Comparison of ENCODE assay signal across 30 cellular contexts in genomic region chr5:132530946-132531345, GRCh38. TPM values are rescaled to one million over a fixed set of nuclear protein-coding genes. Genes with fewer than 3 reads are reported as not detected.
"Had no signal": no experiment of that assay in that cellular context is flagged by ENCODE, and none has a peak within 500 bp of the region (broad histone marks: within the 10 kb centered on the region; RNA-seq: fewer than 3 reads in every experiment).

No MANE protein-coding gene starts in this region.

- H3K9me3 Mint-ChIP-seq: activated B cell treated with CpG ODN at 0.5 μM for 24 hours; activated CD4-positive, alpha-beta memory T cell treated with anti-CD3 and anti-CD28 coated beads, Interleukin-2, amount 10 ng/mL, durations not matched to agents 7 days and 5 days; activated naive CD4-positive, alpha-beta T cell treated with anti-CD3 and anti-CD28 coated beads, Interleukin-2, amount 10 ng/mL, durations not matched to agents 7 days and 5 days; activated naive CD4-positive, alpha-beta T cell treated with anti-CD3 and anti-CD28 coated beads, Interleukin-2, amount 50 U/mL, for 72 hours; effector memory CD8-positive, alpha-beta T cell; T-cell had no signal

- H3K27ac Mint-ChIP-seq: activated B cell treated with CpG ODN at 0.5 μM for 24 hours; activated CD4-positive, alpha-beta memory T cell treated with anti-CD3 and anti-CD28 coated beads, Interleukin-2, amount 10 ng/mL, durations not matched to agents 7 days and 5 days; activated naive CD4-positive, alpha-beta T cell treated with anti-CD3 and anti-CD28 coated beads, Interleukin-2, amount 10 ng/mL, durations not matched to agents 7 days and 5 days; activated naive CD4-positive, alpha-beta T cell treated with anti-CD3 and anti-CD28 coated beads, Interleukin-2, amount 50 U/mL, for 72 hours; effector memory CD8-positive, alpha-beta T cell; T-cell had no signal

- ATAC-seq: activated naive CD4-positive, alpha-beta T cell treated with anti-CD3 and anti-CD28 coated beads, Interleukin-2, amount 50 U/mL, for 72 hours; effector memory CD8-positive, alpha-beta T cell; foreskin keratinocyte; gastrocnemius medialis; T-cell had no signal

- H3K36me3 Mint-ChIP-seq: activated naive CD4-positive, alpha-beta T cell treated with anti-CD3 and anti-CD28 coated beads, Interleukin-2, amount 10 ng/mL, durations not matched to agents 7 days and 5 days; activated naive CD4-positive, alpha-beta T cell treated with anti-CD3 and anti-CD28 coated beads, Interleukin-2, amount 50 U/mL, for 72 hours; T-cell had no signal

- H3K4me3 Mint-ChIP-seq: activated B cell treated with CpG ODN at 0.5 μM for 24 hours; activated CD4-positive, alpha-beta memory T cell treated with anti-CD3 and anti-CD28 coated beads, Interleukin-2, amount 10 ng/mL, durations not matched to agents 7 days and 5 days; activated naive CD4-positive, alpha-beta T cell treated with anti-CD3 and anti-CD28 coated beads, Interleukin-2, amount 10 ng/mL, durations not matched to agents 7 days and 5 days; effector memory CD8-positive, alpha-beta T cell; T-cell had no signal

- DNase-seq: activated B cell treated with CpG ODN at 0.5 μM for 24 hours; activated CD4-positive, alpha-beta memory T cell treated with anti-CD3 and anti-CD28 coated beads, Interleukin-2, amount 10 ng/mL, durations not matched to agents 7 days and 5 days; activated CD4-positive, alpha-beta T cell treated with anti-CD3 and anti-CD28 coated beads for 48 hours; activated CD4-positive, alpha-beta T cell treated with anti-CD3 and anti-CD28 coated beads, Interleukin-2, amount 50 U/mL, for 4 hours; activated CD8-positive, alpha-beta memory T cell treated with anti-CD3 and anti-CD28 coated beads, Interleukin-2, amount 50 U/mL, for 48 hours; activated gamma-delta T cell; activated naive CD4-positive, alpha-beta T cell; activated naive CD4-positive, alpha-beta T cell treated with anti-CD3 and anti-CD28 coated beads, Interleukin-2, amount 10 ng/mL, durations not matched to agents 7 days and 5 days; adrenal gland; amygdala; aorta; caudate nucleus; cortex of kidney; dermis blood vessel endothelial cell; effector CD4-positive, alpha-beta T cell; effector memory CD8-positive, alpha-beta T cell; erythroblast; foreskin keratinocyte; gastrocnemius medialis; glutamatergic neuron; heart left ventricle; SK-N-SH; SW 1271; T-cell; T1000; WERI-Rb-1 had no signal

RNA-seq across cellular contexts. Expression of gene IL5, which starts 12.4 kb away (rescaled TPM):
- total RNA-seq: activated B cell treated with CpG ODN at 0.5 μM for 24 hours; activated naive CD4-positive, alpha-beta T cell treated with anti-CD3 and anti-CD28 coated beads, Interleukin-2, amount 50 U/mL, for 72 hours; adrenal gland; aorta; body of pancreas; chondrocyte; dermis blood vessel endothelial cell; esophagus muscularis mucosa; foreskin keratinocyte; gastrocnemius medialis; heart left ventricle had no signal
